19 cellular contexts compared by ENCODE assay signal in genomic region chr13:84962141-84962750, GRCh38.
DNase-seq lines count a peak whose midpoint lies in the region; ATAC-seq and TF ChIP-seq lines count a peak whose summit lies in the region.
"Had no signal": no experiment of that assay in that cellular context is flagged by ENCODE, and none has a peak within 500 bp of the region (broad histone marks: within the 10 kb centered on the region; RNA-seq: fewer than 3 reads in every experiment).

No MANE protein-coding gene starts in this region.

- no peak overlapping the region for H2BK120ac ChIP-seq in mesenchymal stem cell (ENCODE audit: low read depth, low read length)

- H3K4me2 ChIP-seq in Karpas-422 (ENCODE audit: low read depth, low read length, poor library complexity, severe bottlenecking) = no peak overlapping the region
- H3K4me2 ChIP-seq in mesenchymal stem cell (ENCODE audit: low read length, poor library complexity, severe bottlenecking) = peak overlapping the region; percentile 19

- CTCF ChIA-PET in WTC11 (lab: Charles Lee) = no interaction called here

- H2AFZ ChIP-seq in Karpas-422 (ENCODE audit: low read length) (peak overlapping the region; percentile 73), mesenchymal stem cell (ENCODE audit: low read depth, low read length) (no peak overlapping the region)
- H2AFZ ChIP-seq: GM23248 had no signal

- no peak overlapping the region for H3K4me3 ChIP-seq in Karpas-422 (ENCODE audit: low read length)
- H3K4me3 ChIP-seq in mesenchymal stem cell (ENCODE audit: insufficient read depth in 1 of 2, low read depth in 1 of 2, low read length in 2 of 2) = no peak overlapping the region
- H3K4me3 ChIP-seq in upper lobe of right lung = no peak overlapping the region
- H3K4me3 ChIP-seq in WERI-Rb-1 (ENCODE audit: low read depth, low read length) = no peak overlapping the region
- H3K4me3 ChIP-seq: GM23248 had no signal

- no peaks in the 10 kb centered on the region for H4K20me1 ChIP-seq in Karpas-422 (ENCODE audit: insufficient read depth, low read depth, low read length)

- H2BK5ac ChIP-seq in mesenchymal stem cell (ENCODE audit: low read depth, low read length, poor library complexity, severe bottlenecking) = no peak overlapping the region

- no peak overlapping the region for H4K91ac ChIP-seq in mesenchymal stem cell (ENCODE audit: low read length)

- DNase-seq in Karpas-422 = no peak
- no peak for DNase-seq in WTC11 (ENCODE audit: low spot score)
- no peak for DNase-seq in mesenchymal stem cell
- DNase-seq in upper lobe of right lung = peak; percentile 60
- DNase-seq in NCI-H69 (lab: John Stamatoyannopoulos, UW) = no peak
- no peak for DNase-seq in AG20443 (ENCODE audit: low spot score)
- no peak for DNase-seq in WERI-Rb-1
- DNase-seq: DMS 273 treated with DMSO at 0.1 percent for 48 hours, DND-41, GM23248, HCEC 1CT, IMR-90, NCI-H1105, NCI-H2081 treated with DMSO at 0.1 percent for 48 hours, NCI-H446 treated with DMSO at 0.1 percent for 48 hours, NCI-H82, SW 1271 had no signal

- no peaks in the 10 kb centered on the region for H3K4me1 Mint-ChIP-seq in WTC11
- H3K4me1 Mint-ChIP-seq: CD14-positive monocyte had no signal

- ATAC-seq in WTC11 = peak; percentile 34
- peak; percentile 39 for ATAC-seq in upper lobe of right lung
- no peak for ATAC-seq in GM19035 (IDR thresholded peaks at IDR 0.05; ENCODE audit: unreplicated experiment)

- no peak overlapping the region for H2BK15ac ChIP-seq in mesenchymal stem cell (ENCODE audit: low read depth, poor library complexity, severe bottlenecking)

- intact Hi-C loops in upper lobe of right lung (cut with DNase I) = no loop called here

- no peaks in the 10 kb centered on the region for H3K36me3 Mint-ChIP-seq in WTC11
- H3K36me3 Mint-ChIP-seq: CD14-positive monocyte had no signal

- no peak overlapping the region for H3K27ac ChIP-seq in Karpas-422 (ENCODE audit: low read length)
- H3K27ac ChIP-seq in mesenchymal stem cell (ENCODE audit: low read length, poor library complexity, severe bottlenecking) = no peak overlapping the region
- H3K27ac ChIP-seq in upper lobe of right lung = no peak overlapping the region
- H3K27ac ChIP-seq in WERI-Rb-1 = no peak overlapping the region
- H3K27ac ChIP-seq: GM23248 had no signal

- H3K14ac ChIP-seq in mesenchymal stem cell (ENCODE audit: low read length in 2 of 2) = peak overlapping the region in 1 of 2 experiments; percentile 7

- H3K79me1 ChIP-seq in mesenchymal stem cell (replicated peaks; ENCODE audit: low read length, poor library complexity, severe bottlenecking) = no peaks in the 10 kb centered on the region

- POLR2A ChIA-PET in WTC11 (lab: Charles Lee) = no interaction called here

- H3K36me3 ChIP-seq in Karpas-422 (ENCODE audit: insufficient read depth, low read length) = no peaks in the 10 kb centered on the region
- H3K36me3 ChIP-seq in mesenchymal stem cell (ENCODE audit: control insufficient read depth in 1 of 2, insufficient read depth in 2 of 2, low read depth in 1 of 2, low read length in 2 of 2) = no peaks in the 10 kb centered on the region
- no peaks in the 10 kb centered on the region for H3K36me3 ChIP-seq in upper lobe of right lung
- no peaks in the 10 kb centered on the region for H3K36me3 ChIP-seq in WERI-Rb-1

- no peak overlapping the region for H3K18ac ChIP-seq in mesenchymal stem cell (ENCODE audit: low read depth in 1 of 2, low read length in 2 of 2)

- no peaks in the 10 kb centered on the region for H3K27me3 ChIP-seq in Karpas-422 (ENCODE audit: low read length)
- H3K27me3 ChIP-seq in mesenchymal stem cell (ENCODE audit: control insufficient read depth in 1 of 2, insufficient read depth in 1 of 2, low read length in 2 of 2) = no peaks in the 10 kb centered on the region
- no peaks in the 10 kb centered on the region for H3K27me3 ChIP-seq in upper lobe of right lung
- no peaks in the 10 kb centered on the region for H3K27me3 ChIP-seq in WERI-Rb-1 (ENCODE audit: insufficient read depth, low read depth, severe bottlenecking)

- H3K9ac ChIP-seq in Karpas-422 (ENCODE audit: low read length) = no peak overlapping the region
- H3K9ac ChIP-seq in mesenchymal stem cell (ENCODE audit: low read length) = no peak overlapping the region
- H3K9ac ChIP-seq: GM23248 had no signal

- H2BK12ac ChIP-seq in mesenchymal stem cell (ENCODE audit: low read length in 2 of 2) = no peak overlapping the region

- no peak for TF ChIP-seq CTCF in WTC11 (IDR thresholded peaks at IDR 0.05)
- no peak for TF ChIP-seq CTCF in upper lobe of right lung (IDR thresholded peaks at IDR 0.05)
- no peak for TF ChIP-seq CTCF in WERI-Rb-1 (IDR thresholded peaks at IDR 0.05; ENCODE audit: low read depth, low read length)

- no peak overlapping the region for H3K27ac Mint-ChIP-seq in WTC11
- H3K27ac Mint-ChIP-seq: CD14-positive monocyte had no signal

- H3K4me1 ChIP-seq in Karpas-422 (ENCODE audit: low read length) = no peaks in the 10 kb centered on the region
- H3K4me1 ChIP-seq in mesenchymal stem cell (ENCODE audit: control insufficient read depth, insufficient read depth, low read depth, low read length) = no peaks in the 10 kb centered on the region
- no peaks in the 10 kb centered on the region for H3K4me1 ChIP-seq in upper lobe of right lung

- no peak overlapping the region for H4K8ac ChIP-seq in mesenchymal stem cell (ENCODE audit: low read length)

- no peaks in the 10 kb centered on the region for H3K79me2 ChIP-seq in Karpas-422 (ENCODE audit: low read length)

- H3K4me3 Mint-ChIP-seq in WTC11 = no peak overlapping the region
- H3K4me3 Mint-ChIP-seq: CD14-positive monocyte had no signal

- no peak overlapping the region for H3K23ac ChIP-seq in mesenchymal stem cell (ENCODE audit: low read length in 2 of 2)

- H2AK5ac ChIP-seq in mesenchymal stem cell (ENCODE audit: low read length, severe bottlenecking) = no peak overlapping the region

- no peak overlapping the region for H3K4ac ChIP-seq in mesenchymal stem cell (ENCODE audit: low read depth in 1 of 2, low read length in 2 of 2)

- H3K9me3 Mint-ChIP-seq in WTC11 = no peaks in the 10 kb centered on the region

- WGBS in mesenchymal stem cell = 89% methylated on average over 12 of the region's 12 CpGs

- H3K27me3 Mint-ChIP-seq in WTC11 (ENCODE audit: low read depth) = no peaks in the 10 kb centered on the region

- H3K9me3 ChIP-seq in Karpas-422 (ENCODE audit: low read length) (no peaks in the 10 kb centered on the region), mesenchymal stem cell (ENCODE audit: control insufficient read depth, low read length) (no peaks in the 10 kb centered on the region), upper lobe of right lung (no peaks in the 10 kb centered on the region), WERI-Rb-1 (ENCODE audit: severe bottlenecking) (no peaks in the 10 kb centered on the region)

- no peaks in the 10 kb centered on the region for H3K9me2 ChIP-seq in Karpas-422 (replicated peaks; ENCODE audit: insufficient read depth, low read length)

TF ChIP-seq in WTC11, 78 proteins besides CTCF, POLR2A, EP300 and RAD21 (continues in another document):
- TF ChIP-seq NR2C2 (CRISPR knock-in tag; IDR thresholded peaks at IDR 0.05) (no peak), CDX4 (CRISPR knock-in tag; IDR thresholded peaks at IDR 0.05; ENCODE audit: borderline replicate concordance) (no peak), PRDM15 (CRISPR knock-in tag; IDR thresholded peaks at IDR 0.05) (no peak), MAX (CRISPR knock-in tag; IDR thresholded peaks at IDR 0.05) (no peak), ATF3 (CRISPR knock-in tag; conservative IDR thresholded peaks at IDR 0.05) (no peak), GTF2I (CRISPR knock-in tag; conservative IDR thresholded peaks at IDR 0.05) (no peak), JAZF1 (CRISPR knock-in tag; IDR thresholded peaks at IDR 0.05) (no peak)
